In the genomic region with DNA sequence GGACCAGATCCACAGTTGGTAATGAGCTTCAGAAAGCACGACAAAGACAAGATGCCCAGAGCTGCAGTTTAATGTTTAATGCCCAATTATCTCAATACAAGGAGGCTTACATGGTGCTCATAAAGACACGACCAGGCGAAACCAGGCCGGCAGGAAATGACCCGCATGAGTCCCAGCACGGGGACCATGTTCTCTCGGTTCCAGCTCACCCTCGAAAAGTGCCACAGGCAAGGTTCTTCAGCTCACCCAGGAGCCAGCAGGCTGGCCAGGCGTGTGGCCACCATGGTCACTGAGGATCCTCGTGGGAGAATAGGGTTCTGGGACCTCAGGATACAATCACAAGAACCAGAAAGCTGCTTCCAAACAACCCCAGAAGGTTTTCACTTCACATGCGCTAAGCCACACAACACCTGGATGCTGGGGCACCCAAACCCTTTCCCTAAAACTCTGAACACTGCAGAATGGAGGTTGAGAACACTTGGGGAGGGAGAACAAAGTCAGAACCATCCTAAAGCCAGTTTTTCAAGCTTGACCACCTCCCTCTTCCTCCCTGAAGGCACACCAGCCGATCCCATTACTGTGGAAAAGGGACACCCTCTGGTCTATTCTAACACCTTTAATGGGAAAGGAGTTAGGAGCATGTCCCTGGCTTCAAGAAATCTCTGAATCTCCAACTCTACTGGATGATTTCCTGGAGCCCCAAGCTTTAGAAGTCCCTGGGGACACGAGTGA, we compare ENCODE assay signal across 18 cellular contexts.
"Had no signal": no experiment of that assay in that cellular context is flagged by ENCODE, and none has a peak within 500 bp of the region (broad histone marks: within the 10 kb centered on the region; RNA-seq: fewer than 3 reads in every experiment).

No MANE protein-coding gene starts in this region.

- H3K4me1 ChIP-seq: heart left ventricle had no signal

- H3K4me3 Mint-ChIP-seq: activated naive CD8-positive, alpha-beta T cell treated with anti-CD3 and anti-CD28 coated beads, Interleukin-2, amount 10 ng/mL, durations not matched to agents 7 days and 5 days; activated T-cell treated with anti-CD3 and anti-CD28 coated beads, Interleukin-2, amount 50 U/mL, for 72 hours; effector memory CD8-positive, alpha-beta T cell; nephron progenitor cell; stimulated activated memory B cell treated with anti-CD40 and anti-IgM and Interleukin-4, amounts not matched to agents 10 μg/mL and 1 μg/mL and 100 μg/mL, for 72 hours had no signal

- ATAC-seq: activated T-cell treated with anti-CD3 and anti-CD28 coated beads, Interleukin-2, amount 50 U/mL, for 72 hours; effector memory CD8-positive, alpha-beta T cell; heart left ventricle; left lung; stimulated activated memory B cell treated with anti-CD40 and anti-IgM and Interleukin-4, amounts not matched to agents 10 μg/mL and 1 μg/mL and 100 μg/mL, for 72 hours had no signal

- H3K27me3 Mint-ChIP-seq: effector memory CD8-positive, alpha-beta T cell; stimulated activated memory B cell treated with anti-CD40 and anti-IgM and Interleukin-4, amounts not matched to agents 10 μg/mL and 1 μg/mL and 100 μg/mL, for 72 hours had no signal

- H3K27ac ChIP-seq: epithelial cell of prostate, heart left ventricle, left lung, spleen, WERI-Rb-1 had no signal

- H3K27ac Mint-ChIP-seq: activated T-cell treated with anti-CD3 and anti-CD28 coated beads, Interleukin-2, amount 50 U/mL, for 72 hours; effector memory CD8-positive, alpha-beta T cell; nephron progenitor cell had no signal

- H3K9me3 Mint-ChIP-seq: activated naive CD8-positive, alpha-beta T cell treated with anti-CD3 and anti-CD28 coated beads, Interleukin-2, amount 10 ng/mL, durations not matched to agents 7 days and 5 days; activated T-cell treated with anti-CD3 and anti-CD28 coated beads, Interleukin-2, amount 50 U/mL, for 72 hours; effector memory CD8-positive, alpha-beta T cell; nephron progenitor cell; stimulated activated memory B cell treated with anti-CD40 and anti-IgM and Interleukin-4, amounts not matched to agents 10 μg/mL and 1 μg/mL and 100 μg/mL, for 72 hours had no signal

- H3K27me3 ChIP-seq: heart left ventricle, left lung, spleen had no signal

- H3K4me1 Mint-ChIP-seq: nephron progenitor cell had no signal

- H3K9me3 ChIP-seq: heart left ventricle, left lung, spleen had no signal

- H3K4me3 ChIP-seq: heart left ventricle, left lung, spleen had no signal

- DNase-seq: activated CD8-positive, alpha-beta memory T cell treated with anti-CD3 and anti-CD28 coated beads for 24 hours; activated naive CD8-positive, alpha-beta T cell treated with anti-CD3 and anti-CD28 coated beads, Interleukin-2, amount 10 ng/mL, durations not matched to agents 7 days and 5 days; activated T-cell treated with anti-CD3 and anti-CD28 coated beads, Interleukin-2, amount 50 U/mL, for 72 hours; amygdala; caudate nucleus; effector memory CD8-positive, alpha-beta T cell; foreskin melanocyte; heart left ventricle; nephron progenitor cell; occipital lobe; retina; spleen; stimulated activated CD4-positive, alpha-beta T cell treated with anti-CD3 and anti-CD28 coated beads, Interleukin-4, amount 100 ng/mL, for 4 hours; T-helper 2 cell; WERI-Rb-1 had no signal
